Comparison of ENCODE assay signal across 1 cellular context in genomic region chr22:20663137-20663828, GRCh38.
TF ChIP-seq lines count a peak whose summit lies in the region.

No MANE protein-coding gene starts in this region.

TF ChIP-seq in K562, 482 proteins besides CTCF, POLR2A, EP300 and RAD21 (continued from another document and continues in another):
- TF ChIP-seq DACH1 (IDR thresholded peaks at IDR 0.05; ENCODE audit: partially characterized antibody): no peak
- no peak for TF ChIP-seq KLF16 (IDR thresholded peaks at IDR 0.05)
- no peak; the same call in 1 of the 2 replicates for TF ChIP-seq ATF7 (IDR thresholded peaks at IDR 0.05)
- 0 out of 2 replicates have a peak, but pooled peaks have one; percentile 8 for TF ChIP-seq CC2D1A (IDR thresholded peaks at IDR 0.05)
- TF ChIP-seq TBL1XR1 (IDR thresholded peaks at IDR 0.05; ENCODE audit: low read length in 2 of 2): no peak
- TF ChIP-seq SUPT5H (IDR thresholded peaks at IDR 0.05): no peak
- no peak for TF ChIP-seq JUNB (CRISPR knock-in tag; conservative IDR thresholded peaks at IDR 0.05)
- TF ChIP-seq RNF219 (CRISPR knock-in tag; IDR thresholded peaks at IDR 0.05): no peak
- TF ChIP-seq MXD1 (CRISPR knock-in tag; IDR thresholded peaks at IDR 0.05; ENCODE audit: borderline replicate concordance, poor library complexity, severe bottlenecking): no peak
- TF ChIP-seq BCL6 (CRISPR knock-in tag; IDR thresholded peaks at IDR 0.05): no peak
- peak; percentile 41 for TF ChIP-seq BRD9 (IDR thresholded peaks at IDR 0.05; ENCODE audit: low read depth, partially characterized antibody)
- no peak for TF ChIP-seq ZKSCAN8 (CRISPR knock-in tag; IDR thresholded peaks at IDR 0.05)
- TF ChIP-seq CHD7 (IDR thresholded peaks at IDR 0.05; ENCODE audit: low read depth, low read length): no peak
- no peak for TF ChIP-seq MNT (conservative IDR thresholded peaks at IDR 0.05)
- peak; percentile 33; the same call in 1 of the 2 replicates for TF ChIP-seq ZNF140 (CRISPR knock-in tag; IDR thresholded peaks at IDR 0.05)
- TF ChIP-seq MCM2 (IDR thresholded peaks at IDR 0.05; ENCODE audit: low read depth): no peak
- TF ChIP-seq ARNT (IDR thresholded peaks at IDR 0.05): peak; percentile 38 to 48; a peak in 1 of 4 replicates
- TF ChIP-seq GTF2A2 (tag; IDR thresholded peaks at IDR 0.05): no peak
- no peak for TF ChIP-seq PTRF (tag; IDR thresholded peaks at IDR 0.05)
- TF ChIP-seq FOXK1 (CRISPR knock-in tag; IDR thresholded peaks at IDR 0.05; ENCODE audit: borderline replicate concordance): no peak
- TF ChIP-seq FOXA1 (IDR thresholded peaks at IDR 0.05; ENCODE audit: borderline replicate concordance): no peak
- TF ChIP-seq TSHZ1 (CRISPR knock-in tag; IDR thresholded peaks at IDR 0.05): no peak
- TF ChIP-seq ZNF584 (CRISPR knock-in tag; IDR thresholded peaks at IDR 0.05; ENCODE audit: low read depth): no peak
- no peak for TF ChIP-seq NCOA6 (IDR thresholded peaks at IDR 0.05)
- TF ChIP-seq ZNF740 (CRISPR knock-in tag; IDR thresholded peaks at IDR 0.05): no peak
- no peak; a peak in 1 of 4 replicates for TF ChIP-seq ZNF740 (tag; IDR thresholded peaks at IDR 0.05)
- TF ChIP-seq SNRNP70 (optimal IDR thresholded peaks at IDR 0.05; ENCODE audit: low read depth, low read length): no peak
- no peak for TF ChIP-seq RBM39 (optimal IDR thresholded peaks at IDR 0.05; ENCODE audit: low read depth, low read length)
- no peak for TF ChIP-seq SREBF1 (IDR thresholded peaks at IDR 0.05; ENCODE audit: borderline replicate concordance, low read depth, low read length)
- no peak for TF ChIP-seq ESRRB (CRISPR knock-in tag; IDR thresholded peaks at IDR 0.05; ENCODE audit: borderline replicate concordance)
- TF ChIP-seq CLOCK (CRISPR knock-in tag; IDR thresholded peaks at IDR 0.05; ENCODE audit: borderline replicate concordance): no peak
- no peak for TF ChIP-seq FOXP1 (CRISPR knock-in tag; IDR thresholded peaks at IDR 0.05)
- no peak for TF ChIP-seq VEZF1 (CRISPR knock-in tag; IDR thresholded peaks at IDR 0.05)
